7 cellular contexts compared by ENCODE assay signal in the genomic region with DNA sequence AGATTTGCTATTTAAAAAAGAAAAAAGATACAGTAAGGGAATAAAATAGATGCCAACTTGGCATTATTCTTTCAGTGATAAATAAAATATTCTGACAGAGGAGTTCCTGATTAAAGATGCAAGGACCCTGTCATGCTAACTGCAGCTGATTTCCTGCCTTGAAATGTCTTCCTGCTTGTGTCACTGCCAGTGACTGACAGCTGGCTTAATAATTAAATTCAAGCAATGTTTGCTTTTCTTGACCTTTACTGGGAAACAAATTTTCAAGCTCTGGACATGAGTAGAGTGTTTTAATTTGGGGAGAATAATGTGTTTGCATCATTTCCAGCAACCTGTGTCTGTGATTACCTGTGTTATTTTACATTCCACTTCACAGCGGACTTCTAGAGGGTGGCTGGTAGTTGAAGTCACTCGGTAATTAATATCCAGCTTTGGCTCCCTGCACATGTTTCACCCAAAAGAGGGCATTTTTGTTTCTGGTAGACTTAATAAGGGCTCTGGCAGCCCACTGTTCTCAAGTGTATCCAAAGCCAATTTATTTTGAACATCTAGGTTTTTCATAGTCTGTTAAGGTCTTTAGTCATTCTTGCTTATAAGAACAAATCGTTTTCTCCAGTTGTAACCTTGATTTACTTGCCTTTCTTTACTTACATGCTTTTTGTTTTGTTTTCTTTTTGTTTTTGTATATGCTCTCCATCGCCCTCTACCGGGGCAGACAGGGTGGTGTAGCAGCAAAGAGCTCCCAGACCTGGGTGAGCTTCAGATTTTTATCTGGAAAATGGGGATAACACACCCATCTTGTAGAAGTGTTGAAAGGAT. TPM values are rescaled to one million over a fixed set of nuclear protein-coding genes. Genes with fewer than 3 reads are reported as not detected.
DNase-seq lines count a peak whose midpoint lies in the region; ATAC-seq and TF ChIP-seq lines count a peak whose summit lies in the region.

No MANE protein-coding gene starts in this region.

- H3K27ac Mint-ChIP-seq in activated T-helper 2 cell treated with anti-CD3 and anti-CD28 coated beads, Interferon-gamma antibody, Interleukin-2, Interleukin-4, amounts not matched to agents 10 μg/mL and 5 μg/mL and 100 μg/mL, durations not matched to agents 14 hours and 24 hours and 36 hours: no peak overlapping the region

- H3K4me3 Mint-ChIP-seq in activated T-helper 2 cell treated with anti-CD3 and anti-CD28 coated beads, Interferon-gamma antibody, Interleukin-2, Interleukin-4, amounts not matched to agents 10 μg/mL and 5 μg/mL and 100 μg/mL, durations not matched to agents 14 hours and 24 hours and 36 hours (ENCODE audit: low read depth): no peak overlapping the region

- H3K9me3 Mint-ChIP-seq in activated T-helper 2 cell treated with anti-CD3 and anti-CD28 coated beads, Interferon-gamma antibody, Interleukin-2, Interleukin-4, amounts not matched to agents 10 μg/mL and 5 μg/mL and 100 μg/mL, durations not matched to agents 14 hours and 24 hours and 36 hours: peaks cover 8% of the 10 kb centered on the region

- H3K36me3 ChIP-seq in PC-9 (ENCODE audit: low read depth): no peaks in the 10 kb centered on the region
- H3K36me3 ChIP-seq in skeletal muscle satellite cell (ENCODE audit: insufficient read depth, low read length): no peaks in the 10 kb centered on the region
- no peaks in the 10 kb centered on the region for H3K36me3 ChIP-seq in vagina

- H3K4me1 Mint-ChIP-seq in activated T-helper 2 cell treated with anti-CD3 and anti-CD28 coated beads, Interferon-gamma antibody, Interleukin-2, Interleukin-4, amounts not matched to agents 10 μg/mL and 5 μg/mL and 100 μg/mL, durations not matched to agents 14 hours and 24 hours and 36 hours (ENCODE audit: low read depth): peaks cover 9% of the 10 kb centered on the region

- ATAC-seq in HG02763 (IDR thresholded peaks at IDR 0.05; ENCODE audit: unreplicated experiment): peak; percentile 61
- ATAC-seq in Right ventricle myocardium superior (ENCODE audit: poor library complexity): peak; percentile 45

- H3F3A ChIP-seq in PC-9 (ENCODE audit: insufficient read depth, low read depth): no peaks in the 10 kb centered on the region

- H4K20me1 ChIP-seq in PC-9 (ENCODE audit: insufficient read depth): no peaks in the 10 kb centered on the region

- no peak for TF ChIP-seq POLR2A in vagina (IDR thresholded peaks at IDR 0.05)

- no peaks in the 10 kb centered on the region for H3K27me3 ChIP-seq in PC-9 (ENCODE audit: insufficient read depth, low read depth)
- H3K27me3 ChIP-seq in skeletal muscle satellite cell (ENCODE audit: control insufficient read depth, insufficient read depth, low read length): no peaks in the 10 kb centered on the region
- no peaks in the 10 kb centered on the region for H3K27me3 ChIP-seq in vagina

- CTCF ChIA-PET in PC-9 (lab: Charles Lee): interaction anchor here (0.6 to 1.5 kb wide), 8 partner anchors 107 to 1066 kb away, joined by 3 to 7 read pairs (median 4); no protein-coding TSS in a partner anchor

- BruUV-seq in PC-9 (replicated peaks; lab: Mats Ljungman, UMichigan): no TSS peak

- no peaks in the 10 kb centered on the region for H3K36me3 Mint-ChIP-seq in activated T-helper 2 cell treated with anti-CD3 and anti-CD28 coated beads, Interferon-gamma antibody, Interleukin-2, Interleukin-4, amounts not matched to agents 10 μg/mL and 5 μg/mL and 100 μg/mL, durations not matched to agents 14 hours and 24 hours and 36 hours (ENCODE audit: low read depth)

- peak in 1 of 2 experiments; percentile 33 for DNase-seq in PC-9
- DNase-seq in activated T-helper 2 cell treated with anti-CD3 and anti-CD28 coated beads, Interferon-gamma antibody, Interleukin-2, Interleukin-4, amounts not matched to agents 10 μg/mL and 5 μg/mL and 100 μg/mL, durations not matched to agents 14 hours and 24 hours and 36 hours (ENCODE audit: low spot score): peak; percentile 31
- DNase-seq in Right ventricle myocardium superior: peak; percentile 46
- no peak for DNase-seq in vagina (ENCODE audit: extremely low spot score in 2 of 2)

- H2AFZ ChIP-seq in PC-9: 0 out of 2 replicates have a peak overlapping the region, but pooled peaks have one; percentile 48

- H3K4me3 ChIP-seq in PC-9 (no peak overlapping the region), skeletal muscle satellite cell (ENCODE audit: low read length) (no peak overlapping the region), vagina (no peak overlapping the region)

- H3K27ac ChIP-seq in PC-9 (no peak overlapping the region), vagina (no peak overlapping the region)

- peaks cover 13% of the 10 kb centered on the region for H3K27me3 Mint-ChIP-seq in activated T-helper 2 cell treated with anti-CD3 and anti-CD28 coated beads, Interferon-gamma antibody, Interleukin-2, Interleukin-4, amounts not matched to agents 10 μg/mL and 5 μg/mL and 100 μg/mL, durations not matched to agents 14 hours and 24 hours and 36 hours (ENCODE audit: low read depth)

- H3K9me3 ChIP-seq in PC-9 (ENCODE audit: insufficient read depth, low read depth) (no peaks in the 10 kb centered on the region), skeletal muscle satellite cell (replicated peaks; ENCODE audit: low read length) (no peaks in the 10 kb centered on the region), vagina (no peaks in the 10 kb centered on the region)

- TF ChIP-seq CTCF in GM12873 (IDR thresholded peaks at IDR 0.05; ENCODE audit: insufficient read depth, low read depth, low read length, missing control alignments) (peak; percentile 84), PC-9 (conservative IDR thresholded peaks at IDR 0.05) (peak; percentile 89), vagina (IDR thresholded peaks at IDR 0.05) (peak in 1 of 3 experiments; percentile 30)

- H3K9me2 ChIP-seq in PC-9 (ENCODE audit: insufficient read depth): no peaks in the 10 kb centered on the region

- no peaks in the 10 kb centered on the region for H3K79me2 ChIP-seq in PC-9 (ENCODE audit: low read depth)

- no peak overlapping the region for H3K9ac ChIP-seq in skeletal muscle satellite cell (ENCODE audit: low read depth, low read length)

- H3K4me2 ChIP-seq in PC-9: peak overlapping the region; percentile 41
- H3K4me2 ChIP-seq in skeletal muscle satellite cell (ENCODE audit: low read length): peak overlapping the region; percentile 4

- intact Hi-C loops in PC-9 (cut with micrococcal nuclease; ENCODE audit: unreplicated experiment) (no loop called here), Right ventricle myocardium superior (cut with DNase I) (no loop called here), vagina (cut with DNase I) (no loop called here)
- intact Hi-C loops in activated T-helper 2 cell treated with anti-CD3 and anti-CD28 coated beads, Interferon-gamma antibody, Interleukin-2, Interleukin-4, amounts not matched to agents 10 μg/mL and 5 μg/mL and 100 μg/mL, durations not matched to agents 14 hours and 24 hours and 36 hours (cut with micrococcal nuclease): loop anchor here (1.0 to 5.0 kb wide), 3 partner anchors 73 to 130 kb away; no protein-coding TSS in a partner anchor

- POLR2A ChIA-PET in PC-9 (lab: Charles Lee; ENCODE audit: unreplicated experiment): interaction anchor here (0.6 kb wide), 1 partner anchor 128 kb away, joined by 3 read pairs; no protein-coding TSS in a partner anchor

- H3K4me1 ChIP-seq in PC-9 (replicated peaks; ENCODE audit: insufficient read depth) (no peaks in the 10 kb centered on the region), skeletal muscle satellite cell (ENCODE audit: control insufficient read depth, insufficient read depth, low read length) (no peaks in the 10 kb centered on the region), vagina (no peaks in the 10 kb centered on the region)

RNA-seq across cellular contexts. Expression of a gene that starts 48.5 kb away (rescaled TPM):
- total RNA-seq in PC-9 (2021): not detected in 2 replicates
- total RNA-seq in activated T-helper 2 cell treated with anti-CD3 and anti-CD28 coated beads, Interferon-gamma antibody, Interleukin-2, Interleukin-4, amounts not matched to agents 10 μg/mL and 5 μg/mL and 100 μg/mL, durations not matched to agents 14 hours and 24 hours and 36 hours: not detected in 2 replicates
- not detected for total RNA-seq in Right ventricle myocardium superior
- not detected in 2 replicates for total RNA-seq in skeletal muscle satellite cell (2012; rRNA removed)
- not detected for total RNA-seq in vagina

Comparison
In these comparisons a context has a peak if more than half of its experiments do, and no peak if none do; other contexts are left out.
1. DNase-seq: peak in activated T-helper 2 cell treated with anti-CD3 and anti-CD28 coated beads, Interferon-gamma antibody, Interleukin-2, Interleukin-4, amounts not matched to agents 10 μg/mL and 5 μg/mL and 100 μg/mL, durations not matched to agents 14 hours and 24 hours and 36 hours (single experiment) and Right ventricle myocardium superior (single experiment); none in vagina (0 of 2).